Comparison of ENCODE assay signal across 8 cellular contexts in genomic region chr5:132260714-132261615, GRCh38.
DNase-seq lines count a peak whose midpoint lies in the region.

No MANE protein-coding gene starts in this region.

- DNase-seq in DMS 273 (lab: John Stamatoyannopoulos, UW; ENCODE audit: unreplicated experiment) (peak; percentile 37), DMS 273 treated with DMSO at 0.1 percent for 48 hours (lab: John Stamatoyannopoulos, UW) (no peak), KG1 (lab: John Stamatoyannopoulos, UW) (peak; percentile 3), amniotic epithelial cell (ENCODE audit: low read depth) (peak; percentile 86), islet precursor cell (peak; percentile 54), NCI-H524 (lab: John Stamatoyannopoulos, UW) (no peak), cortex of kidney (lab: John Stamatoyannopoulos, UW) (no peak)
- peak; percentile 65 to 71 for DNase-seq in stimulated activated CD8-positive, alpha-beta memory T cell treated with anti-CD3 and anti-CD28 coated beads, Interleukin-15, amount 100 ng/mL, for 48 hours (ENCODE audit: low read depth in 2 of 2)

Comparison
In these comparisons a context has a peak if more than half of its experiments do, and no peak if none do; other contexts are left out.
1. DNase-seq: peak in DMS 273 (single experiment), KG1 (single experiment), amniotic epithelial cell (single experiment), islet precursor cell (single experiment) and stimulated activated CD8-positive, alpha-beta memory T cell treated with anti-CD3 and anti-CD28 coated beads, Interleukin-15, amount 100 ng/mL, for 48 hours (2 of 2); none in DMS 273 treated with DMSO at 0.1 percent for 48 hours (single experiment), NCI-H524 (0 of 2) and cortex of kidney (single experiment).